1 cellular context compared by ENCODE assay signal in the genomic region with DNA sequence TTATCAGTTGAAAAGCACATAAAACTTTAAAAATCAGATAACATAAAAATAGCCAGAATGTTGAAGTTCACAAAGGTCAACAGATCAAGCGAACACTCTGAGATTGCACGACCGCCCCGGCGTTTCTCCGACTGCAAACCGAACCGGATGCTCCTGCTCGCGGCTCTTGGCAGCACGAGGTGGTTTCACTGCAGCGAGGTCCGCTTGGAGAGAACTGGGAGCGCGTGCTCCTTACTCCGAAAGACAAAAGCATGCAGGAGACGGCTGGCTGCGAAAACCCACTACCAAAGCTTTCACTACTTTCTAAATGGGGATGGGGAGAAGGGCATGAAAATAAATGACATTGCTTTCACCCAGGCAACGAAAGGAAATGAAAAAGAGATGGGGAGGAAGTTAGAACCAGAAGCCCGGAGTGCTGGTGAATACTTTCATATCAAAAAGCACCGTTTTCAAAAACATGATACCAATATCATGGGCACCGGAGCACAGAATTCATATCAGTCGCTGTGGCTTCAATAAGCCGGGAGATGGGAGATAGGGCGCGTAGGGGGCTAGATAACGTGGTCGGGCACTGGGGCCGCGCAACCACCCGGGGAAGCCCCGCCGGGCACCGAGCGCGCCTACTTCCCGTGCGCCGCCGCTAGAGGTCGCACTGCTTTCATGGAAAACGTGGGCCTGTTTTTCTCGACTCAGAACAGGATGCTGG.
TF ChIP-seq lines count a peak whose summit lies in the region.

No MANE protein-coding gene starts in this region.

TF ChIP-seq in HepG2, 621 proteins besides CTCF, POLR2A, EP300 and RAD21 (continued from another document and continues in another):
- TF ChIP-seq PCBP2 (optimal IDR thresholded peaks at IDR 0.05; ENCODE audit: low read depth, low read length, poor library complexity, severe bottlenecking) (no peak), HNF4A (CRISPR knock-in tag; IDR thresholded peaks at IDR 0.05) (no peak), TBX2 (CRISPR knock-in tag; IDR thresholded peaks at IDR 0.05; ENCODE audit: borderline replicate concordance) (peak; percentile 41; the same call in 1 of the 2 replicates), SAP130 (CRISPR knock-in tag; IDR thresholded peaks at IDR 0.05; ENCODE audit: low read depth) (peak; percentile 36), TSC22D2 (CRISPR knock-in tag; IDR thresholded peaks at IDR 0.05; ENCODE audit: borderline replicate concordance) (no peak), TBL1XR1 (IDR thresholded peaks at IDR 0.05; ENCODE audit: borderline replicate concordance, low read length, partially characterized antibody) (no peak), HOXA5 (CRISPR knock-in tag; IDR thresholded peaks at IDR 0.05) (0 out of 2 replicates have a peak, but pooled peaks have one; percentile 69), MTA1 (CRISPR knock-in tag; IDR thresholded peaks at IDR 0.05; ENCODE audit: borderline replicate concordance) (peak; percentile 55; the same call in 1 of the 2 replicates), KDM2A (CRISPR knock-in tag; IDR thresholded peaks at IDR 0.05; ENCODE audit: borderline replicate concordance, low read depth) (peak; percentile 90), HES4 (CRISPR knock-in tag; IDR thresholded peaks at IDR 0.05; ENCODE audit: borderline replicate concordance) (no peak), ZNF543 (CRISPR knock-in tag; IDR thresholded peaks at IDR 0.05) (no peak; the same call in 1 of the 2 replicates), ZNF724P (CRISPR knock-in tag; IDR thresholded peaks at IDR 0.05; ENCODE audit: borderline replicate concordance) (no peak), POLR2G (IDR thresholded peaks at IDR 0.05; ENCODE audit: low read depth, low read length) (no peak), ZNF879 (CRISPR knock-in tag; IDR thresholded peaks at IDR 0.05) (0 out of 2 replicates have a peak, but pooled peaks have one; percentile 58), ZNF296 (CRISPR knock-in tag; conservative IDR thresholded peaks at IDR 0.05) (no peak), ZNF337 (CRISPR knock-in tag; IDR thresholded peaks at IDR 0.05; ENCODE audit: borderline replicate concordance, low read depth) (no peak), SMC3 (IDR thresholded peaks at IDR 0.05; ENCODE audit: low read length) (peak; percentile 70), FOSL2 (CRISPR knock-in tag; IDR thresholded peaks at IDR 0.05) (peak; percentile 47), GLI4 (CRISPR knock-in tag; IDR thresholded peaks at IDR 0.05; ENCODE audit: borderline replicate concordance) (no peak), ZNF883 (CRISPR knock-in tag; IDR thresholded peaks at IDR 0.05; ENCODE audit: not compliant biosample characterization) (peak; percentile 45)
- TF ChIP-seq, protein P1, sequence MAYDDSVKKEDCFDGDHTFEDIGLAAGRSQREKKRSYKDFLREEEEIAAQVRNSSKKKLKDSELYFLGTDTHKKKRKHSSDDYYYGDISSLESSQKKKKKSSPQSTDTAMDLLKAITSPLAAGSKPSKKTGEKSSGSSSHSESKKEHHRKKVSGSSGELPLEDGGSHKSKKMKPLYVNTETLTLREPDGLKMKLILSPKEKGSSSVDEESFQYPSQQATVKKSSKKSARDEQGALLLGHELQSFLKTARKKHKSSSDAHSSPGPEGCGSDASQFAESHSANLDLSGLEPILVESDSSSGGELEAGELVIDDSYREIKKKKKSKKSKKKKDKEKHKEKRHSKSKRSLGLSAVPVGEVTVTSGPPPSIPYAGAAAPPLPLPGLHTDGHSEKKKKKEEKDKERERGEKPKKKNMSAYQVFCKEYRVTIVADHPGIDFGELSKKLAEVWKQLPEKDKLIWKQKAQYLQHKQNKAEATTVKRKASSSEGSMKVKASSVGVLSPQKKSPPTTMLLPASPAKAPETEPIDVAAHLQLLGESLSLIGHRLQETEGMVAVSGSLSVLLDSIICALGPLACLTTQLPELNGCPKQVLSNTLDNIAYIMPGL (CRISPR knock-in tag; IDR thresholded peaks at IDR 0.05; ENCODE audit: borderline replicate concordance in 1 of 2, low read depth in 1 of 2) = peak; percentile 58 to 89
- TF ChIP-seq, protein P2, sequence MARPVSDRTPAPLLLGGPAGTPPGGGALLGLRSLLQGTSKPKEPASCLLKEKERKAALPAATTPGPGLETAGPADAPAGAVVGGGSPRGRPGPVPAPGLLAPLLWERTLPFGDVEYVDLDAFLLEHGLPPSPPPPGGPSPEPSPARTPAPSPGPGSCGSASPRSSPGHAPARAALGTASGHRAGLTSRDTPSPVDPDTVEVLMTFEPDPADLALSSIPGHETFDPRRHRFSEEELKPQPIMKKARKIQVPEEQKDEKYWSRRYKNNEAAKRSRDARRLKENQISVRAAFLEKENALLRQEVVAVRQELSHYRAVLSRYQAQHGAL (CRISPR knock-in tag; IDR thresholded peaks at IDR 0.05; ENCODE audit: not compliant biosample characterization) = no peak
- TF ChIP-seq, protein P3, sequence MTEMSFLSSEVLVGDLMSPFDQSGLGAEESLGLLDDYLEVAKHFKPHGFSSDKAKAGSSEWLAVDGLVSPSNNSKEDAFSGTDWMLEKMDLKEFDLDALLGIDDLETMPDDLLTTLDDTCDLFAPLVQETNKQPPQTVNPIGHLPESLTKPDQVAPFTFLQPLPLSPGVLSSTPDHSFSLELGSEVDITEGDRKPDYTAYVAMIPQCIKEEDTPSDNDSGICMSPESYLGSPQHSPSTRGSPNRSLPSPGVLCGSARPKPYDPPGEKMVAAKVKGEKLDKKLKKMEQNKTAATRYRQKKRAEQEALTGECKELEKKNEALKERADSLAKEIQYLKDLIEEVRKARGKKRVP (CRISPR knock-in tag; IDR thresholded peaks at IDR 0.05) = peak in 1 of 2 experiments; percentile 53; a peak in 1 of 4 replicates
- TF ChIP-seq, protein P4, sequence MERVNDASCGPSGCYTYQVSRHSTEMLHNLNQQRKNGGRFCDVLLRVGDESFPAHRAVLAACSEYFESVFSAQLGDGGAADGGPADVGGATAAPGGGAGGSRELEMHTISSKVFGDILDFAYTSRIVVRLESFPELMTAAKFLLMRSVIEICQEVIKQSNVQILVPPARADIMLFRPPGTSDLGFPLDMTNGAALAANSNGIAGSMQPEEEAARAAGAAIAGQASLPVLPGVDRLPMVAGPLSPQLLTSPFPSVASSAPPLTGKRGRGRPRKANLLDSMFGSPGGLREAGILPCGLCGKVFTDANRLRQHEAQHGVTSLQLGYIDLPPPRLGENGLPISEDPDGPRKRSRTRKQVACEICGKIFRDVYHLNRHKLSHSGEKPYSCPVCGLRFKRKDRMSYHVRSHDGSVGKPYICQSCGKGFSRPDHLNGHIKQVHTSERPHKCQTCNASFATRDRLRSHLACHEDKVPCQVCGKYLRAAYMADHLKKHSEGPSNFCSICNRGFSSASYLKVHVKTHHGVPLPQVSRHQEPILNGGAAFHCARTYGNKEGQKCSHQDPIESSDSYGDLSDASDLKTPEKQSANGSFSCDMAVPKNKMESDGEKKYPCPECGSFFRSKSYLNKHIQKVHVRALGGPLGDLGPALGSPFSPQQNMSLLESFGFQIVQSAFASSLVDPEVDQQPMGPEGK (CRISPR knock-in tag; IDR thresholded peaks at IDR 0.05) = peak; percentile 43; the same call in 1 of the 2 replicates
- TF ChIP-seq, protein P5, sequence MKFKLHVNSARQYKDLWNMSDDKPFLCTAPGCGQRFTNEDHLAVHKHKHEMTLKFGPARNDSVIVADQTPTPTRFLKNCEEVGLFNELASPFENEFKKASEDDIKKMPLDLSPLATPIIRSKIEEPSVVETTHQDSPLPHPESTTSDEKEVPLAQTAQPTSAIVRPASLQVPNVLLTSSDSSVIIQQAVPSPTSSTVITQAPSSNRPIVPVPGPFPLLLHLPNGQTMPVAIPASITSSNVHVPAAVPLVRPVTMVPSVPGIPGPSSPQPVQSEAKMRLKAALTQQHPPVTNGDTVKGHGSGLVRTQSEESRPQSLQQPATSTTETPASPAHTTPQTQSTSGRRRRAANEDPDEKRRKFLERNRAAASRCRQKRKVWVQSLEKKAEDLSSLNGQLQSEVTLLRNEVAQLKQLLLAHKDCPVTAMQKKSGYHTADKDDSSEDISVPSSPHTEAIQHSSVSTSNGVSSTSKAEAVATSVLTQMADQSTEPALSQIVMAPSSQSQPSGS (CRISPR knock-in tag; IDR thresholded peaks at IDR 0.05) = no peak; the same call in 1 of the 2 replicates
- TF ChIP-seq, protein P6, sequence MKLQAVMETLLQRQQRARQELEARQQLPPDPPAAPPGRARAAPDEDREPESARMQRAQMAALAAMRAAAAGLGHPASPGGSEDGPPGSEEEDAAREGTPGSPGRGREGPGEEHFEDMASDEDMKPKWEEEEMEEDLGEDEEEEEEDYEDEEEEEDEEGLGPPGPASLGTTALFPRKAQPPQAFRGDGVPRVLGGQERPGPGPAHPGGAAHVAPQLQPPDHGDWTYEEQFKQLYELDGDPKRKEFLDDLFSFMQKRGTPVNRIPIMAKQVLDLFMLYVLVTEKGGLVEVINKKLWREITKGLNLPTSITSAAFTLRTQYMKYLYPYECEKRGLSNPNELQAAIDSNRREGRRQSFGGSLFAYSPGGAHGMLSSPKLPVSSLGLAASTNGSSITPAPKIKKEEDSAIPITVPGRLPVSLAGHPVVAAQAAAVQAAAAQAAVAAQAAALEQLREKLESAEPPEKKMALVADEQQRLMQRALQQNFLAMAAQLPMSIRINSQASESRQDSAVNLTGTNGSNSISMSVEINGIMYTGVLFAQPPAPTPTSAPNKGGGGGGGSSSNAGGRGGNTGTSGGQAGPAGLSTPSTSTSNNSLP (IDR thresholded peaks at IDR 0.05; ENCODE audit: low read depth, low read length) = no peak
- TF ChIP-seq, protein P7, sequence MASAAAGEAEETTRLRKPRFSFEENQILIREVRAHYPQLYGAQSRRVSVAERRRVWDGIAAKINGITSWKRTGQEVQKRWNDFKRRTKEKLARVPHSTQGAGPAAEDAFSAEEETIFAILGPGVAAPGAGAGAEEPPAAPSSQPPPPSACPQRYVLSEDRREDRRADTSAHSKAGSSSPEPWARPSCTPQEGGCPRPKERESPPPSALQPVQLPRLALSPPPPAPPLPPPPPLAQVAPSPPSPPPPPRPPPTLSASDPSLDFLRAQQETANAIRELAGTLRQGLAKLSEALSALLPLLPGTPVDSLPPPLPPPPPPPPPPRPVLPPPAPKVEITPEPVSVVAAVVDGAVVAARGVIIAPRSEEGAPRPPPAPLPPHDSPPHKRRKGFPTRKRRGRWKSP (CRISPR knock-in tag; IDR thresholded peaks at IDR 0.05) = peak; percentile 35; the same call in 1 of the 2 replicates
- TF ChIP-seq, protein P8, sequence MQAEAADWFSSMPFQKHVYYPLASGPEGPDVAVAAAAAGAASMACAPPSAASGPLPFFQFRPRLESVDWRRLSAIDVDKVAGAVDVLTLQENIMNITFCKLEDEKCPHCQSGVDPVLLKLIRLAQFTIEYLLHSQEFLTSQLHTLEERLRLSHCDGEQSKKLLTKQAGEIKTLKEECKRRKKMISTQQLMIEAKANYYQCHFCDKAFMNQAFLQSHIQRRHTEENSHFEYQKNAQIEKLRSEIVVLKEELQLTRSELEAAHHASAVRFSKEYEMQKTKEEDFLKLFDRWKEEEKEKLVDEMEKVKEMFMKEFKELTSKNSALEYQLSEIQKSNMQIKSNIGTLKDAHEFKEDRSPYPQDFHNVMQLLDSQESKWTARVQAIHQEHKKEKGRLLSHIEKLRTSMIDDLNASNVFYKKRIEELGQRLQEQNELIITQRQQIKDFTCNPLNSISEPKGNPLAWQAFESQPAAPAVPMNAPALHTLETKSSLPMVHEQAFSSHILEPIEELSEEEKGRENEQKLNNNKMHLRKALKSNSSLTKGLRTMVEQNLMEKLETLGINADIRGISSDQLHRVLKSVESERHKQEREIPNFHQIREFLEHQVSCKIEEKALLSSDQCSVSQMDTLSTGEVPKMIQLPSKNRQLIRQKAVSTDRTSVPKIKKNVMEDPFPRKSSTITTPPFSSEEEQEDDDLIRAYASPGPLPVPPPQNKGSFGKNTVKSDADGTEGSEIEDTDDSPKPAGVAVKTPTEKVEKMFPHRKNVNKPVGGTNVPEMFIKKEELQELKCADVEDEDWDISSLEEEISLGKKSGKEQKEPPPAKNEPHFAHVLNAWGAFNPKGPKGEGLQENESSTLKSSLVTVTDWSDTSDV (CRISPR knock-in tag; IDR thresholded peaks at IDR 0.05) = no peak
- TF ChIP-seq, protein P9, sequence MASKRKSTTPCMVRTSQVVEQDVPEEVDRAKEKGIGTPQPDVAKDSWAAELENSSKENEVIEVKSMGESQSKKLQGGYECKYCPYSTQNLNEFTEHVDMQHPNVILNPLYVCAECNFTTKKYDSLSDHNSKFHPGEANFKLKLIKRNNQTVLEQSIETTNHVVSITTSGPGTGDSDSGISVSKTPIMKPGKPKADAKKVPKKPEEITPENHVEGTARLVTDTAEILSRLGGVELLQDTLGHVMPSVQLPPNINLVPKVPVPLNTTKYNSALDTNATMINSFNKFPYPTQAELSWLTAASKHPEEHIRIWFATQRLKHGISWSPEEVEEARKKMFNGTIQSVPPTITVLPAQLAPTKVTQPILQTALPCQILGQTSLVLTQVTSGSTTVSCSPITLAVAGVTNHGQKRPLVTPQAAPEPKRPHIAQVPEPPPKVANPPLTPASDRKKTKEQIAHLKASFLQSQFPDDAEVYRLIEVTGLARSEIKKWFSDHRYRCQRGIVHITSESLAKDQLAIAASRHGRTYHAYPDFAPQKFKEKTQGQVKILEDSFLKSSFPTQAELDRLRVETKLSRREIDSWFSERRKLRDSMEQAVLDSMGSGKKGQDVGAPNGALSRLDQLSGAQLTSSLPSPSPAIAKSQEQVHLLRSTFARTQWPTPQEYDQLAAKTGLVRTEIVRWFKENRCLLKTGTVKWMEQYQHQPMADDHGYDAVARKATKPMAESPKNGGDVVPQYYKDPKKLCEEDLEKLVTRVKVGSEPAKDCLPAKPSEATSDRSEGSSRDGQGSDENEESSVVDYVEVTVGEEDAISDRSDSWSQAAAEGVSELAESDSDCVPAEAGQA (IDR thresholded peaks at IDR 0.05; ENCODE audit: low read depth) = no peak
- TF ChIP-seq, protein P9 (CRISPR knock-in tag; IDR thresholded peaks at IDR 0.05; ENCODE audit: borderline replicate concordance) = 0 out of 2 replicates have a peak, but pooled peaks have one; percentile 33
- TF ChIP-seq, protein P10, sequence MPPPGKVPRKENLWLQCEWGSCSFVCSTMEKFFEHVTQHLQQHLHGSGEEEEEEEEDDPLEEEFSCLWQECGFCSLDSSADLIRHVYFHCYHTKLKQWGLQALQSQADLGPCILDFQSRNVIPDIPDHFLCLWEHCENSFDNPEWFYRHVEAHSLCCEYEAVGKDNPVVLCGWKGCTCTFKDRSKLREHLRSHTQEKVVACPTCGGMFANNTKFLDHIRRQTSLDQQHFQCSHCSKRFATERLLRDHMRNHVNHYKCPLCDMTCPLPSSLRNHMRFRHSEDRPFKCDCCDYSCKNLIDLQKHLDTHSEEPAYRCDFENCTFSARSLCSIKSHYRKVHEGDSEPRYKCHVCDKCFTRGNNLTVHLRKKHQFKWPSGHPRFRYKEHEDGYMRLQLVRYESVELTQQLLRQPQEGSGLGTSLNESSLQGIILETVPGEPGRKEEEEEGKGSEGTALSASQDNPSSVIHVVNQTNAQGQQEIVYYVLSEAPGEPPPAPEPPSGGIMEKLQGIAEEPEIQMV (CRISPR knock-in tag; IDR thresholded peaks at IDR 0.05; ENCODE audit: low read depth) = peak; percentile 55; the same call in 1 of the 2 replicates
